In genomic region chr4:134677209-134677814, GRCh38 we compare ENCODE assay signal across 28 cellular contexts.
"Had no signal": no experiment of that assay in that cellular context is flagged by ENCODE, and none has a peak within 500 bp of the region (broad histone marks: within the 10 kb centered on the region; RNA-seq: fewer than 3 reads in every experiment).

No MANE protein-coding gene starts in this region.

- H3K4me3 Mint-ChIP-seq: activated CD4-positive, alpha-beta memory T cell treated with anti-CD3 and anti-CD28 coated beads, Interleukin-2, amount 10 ng/mL, durations not matched to agents 7 days and 5 days; activated CD4-positive, alpha-beta T cell treated with anti-CD3 and anti-CD28 coated beads, Interleukin-2, amount 10 ng/mL, durations not matched to agents 7 days and 5 days; activated naive CD4-positive, alpha-beta T cell treated with anti-CD3 and anti-CD28 coated beads, Interleukin-2, amount 10 ng/mL, durations not matched to agents 7 days and 5 days; activated naive CD8-positive, alpha-beta T cell treated with anti-CD3 and anti-CD28 coated beads, Interleukin-2, amount 10 ng/mL, durations not matched to agents 7 days and 5 days; activated T-cell treated with anti-CD3 and anti-CD28 coated beads, Interleukin-2, amount 50 U/mL, for 24 hours; activated T-cell treated with anti-CD3 and anti-CD28 coated beads, Interleukin-2, amount 50 U/mL, for 72 hours; brain had no signal

- H3K9me3 ChIP-seq: ascending aorta, breast epithelium, colonic mucosa, esophagus squamous epithelium, gastroesophageal sphincter, heart right ventricle had no signal

- H3K27me3 ChIP-seq: ascending aorta, breast epithelium, cardiac muscle cell, colonic mucosa, esophagus squamous epithelium, gastroesophageal sphincter, heart right ventricle had no signal

- H3K4me3 ChIP-seq: ascending aorta, breast epithelium, cardiac muscle cell, colonic mucosa, esophagus squamous epithelium, gastroesophageal sphincter, heart right ventricle had no signal

- H3K4me1 Mint-ChIP-seq: activated CD4-positive, alpha-beta memory T cell treated with anti-CD3 and anti-CD28 coated beads, Interleukin-2, amount 10 ng/mL, durations not matched to agents 7 days and 5 days; activated CD4-positive, alpha-beta T cell treated with anti-CD3 and anti-CD28 coated beads, Interleukin-2, amount 10 ng/mL, durations not matched to agents 7 days and 5 days; activated naive CD4-positive, alpha-beta T cell treated with anti-CD3 and anti-CD28 coated beads, Interleukin-2, amount 10 ng/mL, durations not matched to agents 7 days and 5 days; activated naive CD8-positive, alpha-beta T cell treated with anti-CD3 and anti-CD28 coated beads, Interleukin-2, amount 10 ng/mL, durations not matched to agents 7 days and 5 days; brain had no signal

- H3K36me3 ChIP-seq: ascending aorta, breast epithelium, cardiac muscle cell, colonic mucosa, esophagus squamous epithelium, gastroesophageal sphincter, heart right ventricle had no signal

- H3K4me1 ChIP-seq: ascending aorta, breast epithelium, colonic mucosa, esophagus squamous epithelium, gastroesophageal sphincter, heart right ventricle had no signal

- H3K36me3 Mint-ChIP-seq: activated naive CD4-positive, alpha-beta T cell treated with anti-CD3 and anti-CD28 coated beads, Interleukin-2, amount 10 ng/mL, durations not matched to agents 7 days and 5 days; activated naive CD8-positive, alpha-beta T cell treated with anti-CD3 and anti-CD28 coated beads, Interleukin-2, amount 10 ng/mL, durations not matched to agents 7 days and 5 days; brain had no signal

- DNase-seq: activated CD4-positive, alpha-beta memory T cell treated with anti-CD3 and anti-CD28 coated beads, Interleukin-2, amount 10 ng/mL, durations not matched to agents 7 days and 5 days; activated CD4-positive, alpha-beta T cell treated with anti-CD3 and anti-CD28 coated beads for 1 hour; activated CD4-positive, alpha-beta T cell treated with anti-CD3 and anti-CD28 coated beads for 4 hours; activated CD4-positive, alpha-beta T cell treated with anti-CD3 and anti-CD28 coated beads, Interleukin-2, amount 10 ng/mL, durations not matched to agents 7 days and 5 days; activated CD4-positive, alpha-beta T cell treated with anti-CD3 and anti-CD28 coated beads, Interleukin-2, amount 50 U/mL, for 4 hours; activated CD8-positive, alpha-beta memory T cell treated with anti-CD3 and anti-CD28 coated beads, Interleukin-2, amount 50 U/mL, for 48 hours; activated gamma-delta T cell; activated naive CD4-positive, alpha-beta T cell; activated naive CD4-positive, alpha-beta T cell treated with anti-CD3 and anti-CD28 coated beads, Interleukin-2, amount 10 ng/mL, durations not matched to agents 7 days and 5 days; activated naive CD8-positive, alpha-beta T cell treated with anti-CD3 and anti-CD28 coated beads, Interleukin-2, amount 10 ng/mL, durations not matched to agents 7 days and 5 days; activated T-cell treated with anti-CD3 and anti-CD28 coated beads for 4 hours; activated T-cell treated with anti-CD3 and anti-CD28 coated beads, Interleukin-2, amount 50 U/mL, for 24 hours; activated T-cell treated with anti-CD3 and anti-CD28 coated beads, Interleukin-2, amount 50 U/mL, for 72 hours; central memory CD4-positive, alpha-beta T cell; cerebellar nuclear complex; colonic mucosa; effector CD8-positive, alpha-beta T cell; esophagus squamous epithelium; foreskin melanocyte; heart right ventricle; T-helper 2 cell had no signal

- H3K27ac ChIP-seq: ascending aorta, breast epithelium, cardiac muscle cell, colonic mucosa, epithelial cell of prostate, esophagus squamous epithelium, gastroesophageal sphincter, heart right ventricle had no signal

- H3K27ac Mint-ChIP-seq: activated CD4-positive, alpha-beta memory T cell treated with anti-CD3 and anti-CD28 coated beads, Interleukin-2, amount 10 ng/mL, durations not matched to agents 7 days and 5 days; activated CD4-positive, alpha-beta T cell treated with anti-CD3 and anti-CD28 coated beads, Interleukin-2, amount 10 ng/mL, durations not matched to agents 7 days and 5 days; activated naive CD4-positive, alpha-beta T cell treated with anti-CD3 and anti-CD28 coated beads, Interleukin-2, amount 10 ng/mL, durations not matched to agents 7 days and 5 days; activated naive CD4-positive, alpha-beta T cell treated with anti-CD3 and anti-CD28 coated beads, Interleukin-2, amount 50 U/mL, for 72 hours; activated naive CD8-positive, alpha-beta T cell treated with anti-CD3 and anti-CD28 coated beads, Interleukin-2, amount 10 ng/mL, durations not matched to agents 7 days and 5 days; activated T-cell treated with anti-CD3 and anti-CD28 coated beads, Interleukin-2, amount 50 U/mL, for 24 hours; activated T-cell treated with anti-CD3 and anti-CD28 coated beads, Interleukin-2, amount 50 U/mL, for 72 hours; brain had no signal

- H3K27me3 Mint-ChIP-seq: activated CD4-positive, alpha-beta memory T cell treated with anti-CD3 and anti-CD28 coated beads, Interleukin-2, amount 10 ng/mL, durations not matched to agents 7 days and 5 days; activated CD4-positive, alpha-beta T cell treated with anti-CD3 and anti-CD28 coated beads, Interleukin-2, amount 10 ng/mL, durations not matched to agents 7 days and 5 days; activated naive CD4-positive, alpha-beta T cell treated with anti-CD3 and anti-CD28 coated beads, Interleukin-2, amount 10 ng/mL, durations not matched to agents 7 days and 5 days; activated naive CD8-positive, alpha-beta T cell treated with anti-CD3 and anti-CD28 coated beads, Interleukin-2, amount 10 ng/mL, durations not matched to agents 7 days and 5 days; activated T-cell treated with anti-CD3 and anti-CD28 coated beads, Interleukin-2, amount 50 U/mL, for 24 hours; brain had no signal

- H3K9me3 Mint-ChIP-seq: brain had no signal
